ENCODE assay signal across 19 cellular contexts in genomic region chr7:16080131-16080530, GRCh38.
"Had no signal": no experiment of that assay in that cellular context is flagged by ENCODE, and none has a peak within 500 bp of the region (broad histone marks: within the 10 kb centered on the region; RNA-seq: fewer than 3 reads in every experiment).

No MANE protein-coding gene starts in this region.

- H3K27ac ChIP-seq: body of pancreas, colonic mucosa, dorsolateral prefrontal cortex, esophagus muscularis mucosa, right lobe of liver, skin epidermis, tibial artery had no signal

- H3K4me1 ChIP-seq: body of pancreas, colonic mucosa, right lobe of liver, tibial artery had no signal

- H3K4me3 ChIP-seq: body of pancreas, colonic mucosa, dorsolateral prefrontal cortex, esophagus muscularis mucosa, right lobe of liver, skin epidermis, tibial artery had no signal

- H3K9me3 ChIP-seq: body of pancreas, colonic mucosa, esophagus muscularis mucosa, right lobe of liver, tibial artery had no signal

- FAIRE-seq: endothelial cell of umbilical vein had no signal

- H3K36me3 ChIP-seq: colonic mucosa, esophagus muscularis mucosa, right lobe of liver, tibial artery had no signal

- H3K27me3 ChIP-seq: body of pancreas, colonic mucosa, dorsolateral prefrontal cortex, esophagus muscularis mucosa, right lobe of liver, tibial artery had no signal

- DNase-seq: activated CD4-positive, alpha-beta memory T cell treated with anti-CD3 and anti-CD28 coated beads for 36 hours; activated CD4-positive, alpha-beta T cell treated with anti-CD3 and anti-CD28 coated beads for 48 hours; activated effector memory CD4-positive, alpha-beta T cell treated with anti-CD3 and anti-CD28 coated beads, Interleukin-2, amount 50 U/mL, for 16 hours; activated naive CD4-positive, alpha-beta T cell treated with anti-CD3 and anti-CD28 coated beads, Interleukin-2, amount 10 ng/mL, durations not matched to agents 7 days and 5 days; anterior cingulate cortex; body of pancreas; caudate nucleus; colonic mucosa; dorsolateral prefrontal cortex; effector memory CD8-positive, alpha-beta T cell; mesenchymal stem cell; nucleus accumbens; right lobe of liver; stimulated activated CD4-positive, alpha-beta T cell treated with anti-CD3 and anti-CD28 coated beads, Interleukin-2, amount 100 ng/mL, for 24 hours; stimulated activated naive CD8-positive, alpha-beta T cell treated with anti-CD3 and anti-CD28 coated beads, Interleukin-15, amount 100 ng/mL, for 72 hours; tibial artery had no signal
